Comparison of ENCODE assay signal across 10 cellular contexts in genomic region chr10:80529604-80530003, GRCh38. TPM values are rescaled to one million over a fixed set of nuclear protein-coding genes. Genes with fewer than 3 reads are reported as not detected.
DNase-seq lines count a peak whose midpoint lies in the region; ATAC-seq and TF ChIP-seq lines count a peak whose summit lies in the region.
"Had no signal": no experiment of that assay in that cellular context is flagged by ENCODE, and none has a peak within 500 bp of the region (broad histone marks: within the 10 kb centered on the region; RNA-seq: fewer than 3 reads in every experiment).

No MANE protein-coding gene starts in this region.

- no TSS peak for BruUV-seq in Caco-2 (replicated peaks; lab: Mats Ljungman, UMichigan)

- CTCF ChIA-PET in Caco-2 (lab: Charles Lee) = no interaction called here

- TF ChIP-seq CTCF in Caco-2 (IDR thresholded peaks at IDR 0.05; ENCODE audit: insufficient read depth in 1 of 2, low read depth in 1 of 2, low read length in 1 of 2, severe bottlenecking in 1 of 2, unreplicated experiment in 1 of 2) = no peak
- no peak for TF ChIP-seq CTCF in VCaP (conservative IDR thresholded peaks at IDR 0.05)
- TF ChIP-seq CTCF in progenitor cell of endocrine pancreas (IDR thresholded peaks at IDR 0.05; ENCODE audit: unreplicated experiment) = no peak
- no peak for TF ChIP-seq CTCF in esophagus muscularis mucosa (IDR thresholded peaks at IDR 0.05)
- TF ChIP-seq CTCF in WERI-Rb-1 (IDR thresholded peaks at IDR 0.05; ENCODE audit: low read depth, low read length) = no peak

- H3K27ac Mint-ChIP-seq in Caco-2 (ENCODE audit: unreplicated experiment) (peak overlapping the region; percentile 12), progenitor cell of endocrine pancreas (peak overlapping the region; percentile 52)
- peak overlapping the region; percentile 45 for H3K27ac Mint-ChIP-seq in central memory CD8-positive, alpha-beta T cell (ENCODE audit: low read depth)

- no peaks in the 10 kb centered on the region for H3K36me3 ChIP-seq in Caco-2 (ENCODE audit: control insufficient read depth, insufficient read depth, low read length)
- H3K36me3 ChIP-seq in esophagus muscularis mucosa = no peaks in the 10 kb centered on the region
- H3K36me3 ChIP-seq in WERI-Rb-1 = no peaks in the 10 kb centered on the region

- no peak for TF ChIP-seq POLR2A in esophagus muscularis mucosa (IDR thresholded peaks at IDR 0.05; ENCODE audit: low read depth)

- TF ChIP-seq EP300 in esophagus muscularis mucosa (IDR thresholded peaks at IDR 0.05) = no peak

- H3K4me3 Mint-ChIP-seq in Caco-2 (ENCODE audit: unreplicated experiment) (no peak overlapping the region), progenitor cell of endocrine pancreas (ENCODE audit: low read depth) (no peak overlapping the region)
- H3K4me3 Mint-ChIP-seq in central memory CD8-positive, alpha-beta T cell = no peak overlapping the region

- H3K4me3 ChIP-seq in Caco-2 (ENCODE audit: low read depth, low read length) = no peak overlapping the region
- H3K4me3 ChIP-seq in esophagus muscularis mucosa = no peak overlapping the region
- no peak overlapping the region for H3K4me3 ChIP-seq in WERI-Rb-1 (ENCODE audit: low read depth, low read length)

- POLR2A ChIA-PET in Caco-2 (lab: Charles Lee) = no interaction called here

- peaks cover 10% of the 10 kb centered on the region for H3K4me1 Mint-ChIP-seq in Caco-2 (ENCODE audit: low read depth, unreplicated experiment)
- peaks cover 50% of the 10 kb centered on the region for H3K4me1 Mint-ChIP-seq in central memory CD8-positive, alpha-beta T cell
- no peaks in the 10 kb centered on the region for H3K4me1 Mint-ChIP-seq in progenitor cell of endocrine pancreas (ENCODE audit: low read depth)

- intact Hi-C loops in Caco-2 (cut with micrococcal nuclease; ENCODE audit: unreplicated experiment) = loop anchor here (1.0 kb wide), 1 partner anchor 85 kb away; no protein-coding TSS in a partner anchor
- intact Hi-C loops in esophagus muscularis mucosa (cut with DNase I) = no loop called here

- 76% methylated on average over 11 of the region's 12 CpGs for WGBS in esophagus muscularis mucosa

- peaks cover 38% of the 10 kb centered on the region for H3K36me3 Mint-ChIP-seq in Caco-2 (ENCODE audit: insufficient read depth, unreplicated experiment)
- peaks cover 6% of the 10 kb centered on the region for H3K36me3 Mint-ChIP-seq in central memory CD8-positive, alpha-beta T cell (ENCODE audit: insufficient read depth)
- peaks cover 1% of the 10 kb centered on the region for H3K36me3 Mint-ChIP-seq in progenitor cell of endocrine pancreas (ENCODE audit: insufficient read depth)

- H3K27me3 ChIP-seq in Caco-2 (replicated peaks; ENCODE audit: control insufficient read depth, insufficient read depth, low read length) (no peaks in the 10 kb centered on the region), esophagus muscularis mucosa (no peaks in the 10 kb centered on the region), WERI-Rb-1 (ENCODE audit: insufficient read depth, low read depth, severe bottlenecking) (no peaks in the 10 kb centered on the region)

- H3K4me1 ChIP-seq in Caco-2 = peaks cover 20% of the 10 kb centered on the region; the same call in 1 of the 2 replicates
- H3K4me1 ChIP-seq in esophagus muscularis mucosa = peaks cover 0 to 14% (median 6%) of the 10 kb centered on the region in 4 donors

- H3K9me3 ChIP-seq in Caco-2 = no peaks in the 10 kb centered on the region
- H3K9me3 ChIP-seq in esophagus muscularis mucosa = no peaks in the 10 kb centered on the region
- H3K9me3 ChIP-seq in WERI-Rb-1 (ENCODE audit: severe bottlenecking) = no peaks in the 10 kb centered on the region

- DNase-seq in Caco-2 (no peak), progenitor cell of endocrine pancreas (ENCODE audit: low spot score, unreplicated experiment) (no peak), esophagus muscularis mucosa (ENCODE audit: extremely low spot score) (no peak), WERI-Rb-1 (no peak)
- DNase-seq in central memory CD8-positive, alpha-beta T cell (ENCODE audit: low spot score in 2 of 2) = no peak
- DNase-seq: NCI-H2029, SHP77 had no signal

- peak; percentile 82 for ATAC-seq in central memory CD8-positive, alpha-beta T cell (replicated peaks; ENCODE audit: extremely low read depth, poor library complexity, severe bottlenecking)
- no peak for ATAC-seq in HG02884 (IDR thresholded peaks at IDR 0.05; ENCODE audit: unreplicated experiment)
- no peak for ATAC-seq in GM19397 (IDR thresholded peaks at IDR 0.05; ENCODE audit: unreplicated experiment)

- H3K9me3 Mint-ChIP-seq in Caco-2 (ENCODE audit: unreplicated experiment) = no peaks in the 10 kb centered on the region
- H3K9me3 Mint-ChIP-seq in central memory CD8-positive, alpha-beta T cell = no peaks in the 10 kb centered on the region
- no peaks in the 10 kb centered on the region for H3K9me3 Mint-ChIP-seq in progenitor cell of endocrine pancreas (ENCODE audit: low read depth)

- peak overlapping the region; percentile 57 for H3K27ac ChIP-seq in VCaP
- no peak overlapping the region for H3K27ac ChIP-seq in esophagus muscularis mucosa (replicated peaks in 1 of 4)
- no peak overlapping the region for H3K27ac ChIP-seq in WERI-Rb-1

- no peaks in the 10 kb centered on the region for H3K27me3 Mint-ChIP-seq in Caco-2 (ENCODE audit: insufficient read depth, unreplicated experiment)
- H3K27me3 Mint-ChIP-seq in central memory CD8-positive, alpha-beta T cell = no peaks in the 10 kb centered on the region
- H3K27me3 Mint-ChIP-seq in progenitor cell of endocrine pancreas = no peaks in the 10 kb centered on the region

RNA-seq across cellular contexts. Expression of gene SH2D4B, which starts 8.1 kb away (rescaled TPM):
- total RNA-seq in Caco-2 (2022) (0.09 and 0.23 TPM in 2 replicates), progenitor cell of endocrine pancreas (0.11 and 0.12 TPM in 2 replicates), esophagus muscularis mucosa (under 1 TPM in 2 of 4 donors, not detected in 2; 0.26 to 0.42 TPM)
